ENCODE assay signal across 9 cellular contexts in genomic region chr1:21346304-21347071, GRCh38. TPM values are rescaled to one million over a fixed set of nuclear protein-coding genes. Genes with fewer than 3 reads are reported as not detected.
DNase-seq lines count a peak whose midpoint lies in the region; TF ChIP-seq lines count a peak whose summit lies in the region.
"Had no signal": no experiment of that assay in that cellular context is flagged by ENCODE, and none has a peak within 500 bp of the region (broad histone marks: within the 10 kb centered on the region; RNA-seq: fewer than 3 reads in every experiment).

No MANE protein-coding gene starts in this region.

- H3K4me1 ChIP-seq in sigmoid colon = peaks cover 0 to 35% (median 29%) of the 10 kb centered on the region in 4 donors

- H3K27me3 ChIP-seq in GM06990 (replicated peaks; ENCODE audit: control insufficient read depth, insufficient read depth, low read length) (no peaks in the 10 kb centered on the region; the same call in 1 of the 2 replicates), sigmoid colon (no peaks in the 10 kb centered on the region)

- H3K36me3 ChIP-seq in GM06990 (ENCODE audit: control insufficient read depth, insufficient read depth, low read length) = no peaks in the 10 kb centered on the region
- no peaks in the 10 kb centered on the region for H3K36me3 ChIP-seq in sigmoid colon

- intact Hi-C loops in sigmoid colon (cut with DNase I) = loop anchor here (10.0 kb wide), 2 partner anchors 322 to 562 kb away; partner anchors contain the start of gene HP1BP3

- no peak for TF ChIP-seq EP300 in sigmoid colon (IDR thresholded peaks at IDR 0.05)

- TF ChIP-seq CTCF in GM06990 (IDR thresholded peaks at IDR 0.05; ENCODE audit: insufficient read depth, low read length, poor library complexity, severe bottlenecking) (no peak), fibroblast of pulmonary artery (IDR thresholded peaks at IDR 0.05; ENCODE audit: low read length, missing control alignments) (no peak), sigmoid colon (IDR thresholded peaks at IDR 0.05) (no peak)

- H3K4me3 ChIP-seq in GM06990 (replicated peaks; ENCODE audit: low read depth, low read length) (peak overlapping the region; percentile 65), fibroblast of pulmonary artery (replicated peaks; ENCODE audit: low read depth, low read length) (peak overlapping the region; percentile 83), sigmoid colon (peak overlapping the region; percentile 79 to 91 (median 84))

- no peaks in the 10 kb centered on the region for H3K9me3 ChIP-seq in sigmoid colon

- DNase-seq in GM06990 (ENCODE audit: extremely low read depth, insufficient read length) = no peak
- peak; percentile 37 for DNase-seq in OCI-M1 (lab: John Stamatoyannopoulos, UW)
- no peak for DNase-seq in fibroblast of pulmonary artery (ENCODE audit: low read depth)
- no peak for DNase-seq in sigmoid colon
- DNase-seq in DMS153 (lab: John Stamatoyannopoulos, UW) = no peak
- no peak for DNase-seq in activated T-cell treated with anti-CD3 and anti-CD28 coated beads, Interleukin-2, amount 50 U/mL, for 48 hours
- DNase-seq in mesenteric fat pad (ENCODE audit: low spot score) = no peak
- no peak for DNase-seq in NCI-H1436 treated with DMSO at 0.1 percent for 48 hours (lab: John Stamatoyannopoulos, UW)
- DNase-seq: activated CD8-positive, alpha-beta memory T cell treated with anti-CD3 and anti-CD28 coated beads, Interleukin-2, amount 50 U/mL, for 4 hours had no signal

- 21 to 44% methylated on average over 16 of the region's 16 CpGs for WGBS in sigmoid colon, 2 donors

- peak overlapping the region; percentile 86 to 96 (median 96) for H3K27ac ChIP-seq in sigmoid colon

- no peak for TF ChIP-seq POLR2A in sigmoid colon (IDR thresholded peaks at IDR 0.05)

RNA-seq across cellular contexts. Expression of gene ECE1, which starts 56.2 kb away (rescaled TPM):
- total RNA-seq in sigmoid colon = 100 to 1,000 TPM in 1 of 4 donors, 10 to 100 TPM in 3; 62.9 to 112 (median 80.8) TPM
- 10 to 100 TPM; 10.2 to 73.8 (median 13.6) TPM for polyA plus RNA-seq in sigmoid colon
- total RNA-seq in mesenteric fat pad = 156 TPM
